In the genomic region with DNA sequence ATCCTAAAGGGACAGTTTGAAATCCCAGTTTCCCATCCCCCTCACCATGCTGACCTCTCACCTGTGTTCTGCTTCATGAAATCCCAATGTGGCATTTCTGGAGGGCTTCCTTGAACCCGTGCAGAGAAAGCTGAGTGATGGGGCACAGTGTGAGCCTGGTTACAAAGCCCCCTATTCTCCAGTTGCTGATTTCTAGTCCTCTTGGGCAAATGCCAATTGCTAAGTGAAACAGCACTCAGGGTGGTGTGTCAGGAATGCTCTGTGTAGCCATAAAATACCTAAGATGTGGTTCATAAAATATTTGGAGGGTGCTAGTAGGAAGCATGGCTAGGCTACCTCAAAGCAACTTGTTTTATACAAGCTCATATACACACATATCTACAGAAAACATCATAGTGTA, we compare ENCODE assay signal across 1 cellular context.
A peak's percentile ranks its signal among the peaks of the same experiment; 100 is the strongest.
TF ChIP-seq lines count a peak whose summit lies in the region.

No MANE protein-coding gene starts in this region.

TF ChIP-seq in IMR-90, 13 proteins besides CTCF, POLR2A, EP300 and RAD21:
- TF ChIP-seq BHLHE40 (IDR thresholded peaks at IDR 0.05; ENCODE audit: low read depth, low read length) (no peak), MAFK (IDR thresholded peaks at IDR 0.05; ENCODE audit: low read depth, low read length) (no peak), CEBPB (IDR thresholded peaks at IDR 0.05; ENCODE audit: low read depth, low read length) (peak; percentile 7; the same call in 1 of the 2 replicates)
